ENCODE assay signal across 1 cellular context in genomic region chr7:27745064-27745583, GRCh38.
TF ChIP-seq lines count a peak whose summit lies in the region.

No MANE protein-coding gene starts in this region.

TF ChIP-seq in HepG2, 621 proteins besides CTCF, POLR2A, EP300 and RAD21 (continued from another document and continues in another):
- peak; percentile 21; the same call in 1 of the 2 replicates for TF ChIP-seq PAXIP1 (CRISPR knock-in tag; conservative IDR thresholded peaks at IDR 0.05)
- TF ChIP-seq, protein P1, sequence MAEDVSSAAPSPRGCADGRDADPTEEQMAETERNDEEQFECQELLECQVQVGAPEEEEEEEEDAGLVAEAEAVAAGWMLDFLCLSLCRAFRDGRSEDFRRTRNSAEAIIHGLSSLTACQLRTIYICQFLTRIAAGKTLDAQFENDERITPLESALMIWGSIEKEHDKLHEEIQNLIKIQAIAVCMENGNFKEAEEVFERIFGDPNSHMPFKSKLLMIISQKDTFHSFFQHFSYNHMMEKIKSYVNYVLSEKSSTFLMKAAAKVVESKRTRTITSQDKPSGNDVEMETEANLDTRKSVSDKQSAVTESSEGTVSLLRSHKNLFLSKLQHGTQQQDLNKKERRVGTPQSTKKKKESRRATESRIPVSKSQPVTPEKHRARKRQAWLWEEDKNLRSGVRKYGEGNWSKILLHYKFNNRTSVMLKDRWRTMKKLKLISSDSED (CRISPR knock-in tag; IDR thresholded peaks at IDR 0.05), result no peak
- no peak for TF ChIP-seq PLRG1 (conservative IDR thresholded peaks at IDR 0.05)
- TF ChIP-seq HOXA9 (CRISPR knock-in tag; IDR thresholded peaks at IDR 0.05; ENCODE audit: borderline replicate concordance), result no peak
- no peak for TF ChIP-seq ZNF724P (CRISPR knock-in tag; IDR thresholded peaks at IDR 0.05; ENCODE audit: borderline replicate concordance)
- peak; percentile 81 for TF ChIP-seq NFE2 (CRISPR knock-in tag; IDR thresholded peaks at IDR 0.05)
- no peak for TF ChIP-seq KLF9 (CRISPR knock-in tag; IDR thresholded peaks at IDR 0.05; ENCODE audit: low read depth)
- no peak for TF ChIP-seq CENPT (CRISPR knock-in tag; IDR thresholded peaks at IDR 0.05; ENCODE audit: low read depth)
- 0 out of 2 replicates have a peak, but pooled peaks have one; percentile 27 for TF ChIP-seq ZNF331 (CRISPR knock-in tag; IDR thresholded peaks at IDR 0.05)
- TF ChIP-seq DR1 (CRISPR knock-in tag; IDR thresholded peaks at IDR 0.05), result no peak
- peak; percentile 51; the same call in 1 of the 2 replicates for TF ChIP-seq JUN (CRISPR knock-in tag; IDR thresholded peaks at IDR 0.05)
- TF ChIP-seq THRA (CRISPR knock-in tag; IDR thresholded peaks at IDR 0.05; ENCODE audit: borderline replicate concordance), result 0 out of 2 replicates have a peak, but pooled peaks have one; percentile 48
- TF ChIP-seq MTF1 (CRISPR knock-in tag; IDR thresholded peaks at IDR 0.05), result no peak
- TF ChIP-seq NFKBIZ (CRISPR knock-in tag; IDR thresholded peaks at IDR 0.05), result 0 out of 2 replicates have a peak, but pooled peaks have one; percentile 47
- 0 out of 2 replicates have a peak, but pooled peaks have one; percentile 24 for TF ChIP-seq POGK (CRISPR knock-in tag; conservative IDR thresholded peaks at IDR 0.05)
- TF ChIP-seq ZNF225 (CRISPR knock-in tag; IDR thresholded peaks at IDR 0.05), result no peak
- TF ChIP-seq ZNF792 (CRISPR knock-in tag; IDR thresholded peaks at IDR 0.05), result 0 out of 2 replicates have a peak, but pooled peaks have one; percentile 30
- no peak; the same call in 1 of the 2 replicates for TF ChIP-seq NFIC (IDR thresholded peaks at IDR 0.05; ENCODE audit: low read length)
- no peak for TF ChIP-seq ZNF496 (CRISPR knock-in tag; IDR thresholded peaks at IDR 0.05; ENCODE audit: insufficient replicate concordance)
- TF ChIP-seq NR2C2 (CRISPR knock-in tag; IDR thresholded peaks at IDR 0.05; ENCODE audit: borderline replicate concordance), result no peak
- TF ChIP-seq PPARG (CRISPR knock-in tag; conservative IDR thresholded peaks at IDR 0.05), result no peak
- TF ChIP-seq ZBTB7B (CRISPR knock-in tag; IDR thresholded peaks at IDR 0.05), result no peak
- no peak for TF ChIP-seq ZNF513 (CRISPR knock-in tag; conservative IDR thresholded peaks at IDR 0.05)
- TF ChIP-seq ZNF484 (CRISPR knock-in tag; IDR thresholded peaks at IDR 0.05; ENCODE audit: borderline replicate concordance, low read depth), result no peak
- TF ChIP-seq, protein P2, sequence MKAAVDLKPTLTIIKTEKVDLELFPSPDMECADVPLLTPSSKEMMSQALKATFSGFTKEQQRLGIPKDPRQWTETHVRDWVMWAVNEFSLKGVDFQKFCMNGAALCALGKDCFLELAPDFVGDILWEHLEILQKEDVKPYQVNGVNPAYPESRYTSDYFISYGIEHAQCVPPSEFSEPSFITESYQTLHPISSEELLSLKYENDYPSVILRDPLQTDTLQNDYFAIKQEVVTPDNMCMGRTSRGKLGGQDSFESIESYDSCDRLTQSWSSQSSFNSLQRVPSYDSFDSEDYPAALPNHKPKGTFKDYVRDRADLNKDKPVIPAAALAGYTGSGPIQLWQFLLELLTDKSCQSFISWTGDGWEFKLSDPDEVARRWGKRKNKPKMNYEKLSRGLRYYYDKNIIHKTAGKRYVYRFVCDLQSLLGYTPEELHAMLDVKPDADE (CRISPR knock-in tag; IDR thresholded peaks at IDR 0.05), result no peak
- TF ChIP-seq PAWR (CRISPR knock-in tag; IDR thresholded peaks at IDR 0.05; ENCODE audit: borderline replicate concordance), result no peak
- 0 out of 2 replicates have a peak, but pooled peaks have one; percentile 63 for TF ChIP-seq SMARCC2 (IDR thresholded peaks at IDR 0.05)
- TF ChIP-seq, protein P3, sequence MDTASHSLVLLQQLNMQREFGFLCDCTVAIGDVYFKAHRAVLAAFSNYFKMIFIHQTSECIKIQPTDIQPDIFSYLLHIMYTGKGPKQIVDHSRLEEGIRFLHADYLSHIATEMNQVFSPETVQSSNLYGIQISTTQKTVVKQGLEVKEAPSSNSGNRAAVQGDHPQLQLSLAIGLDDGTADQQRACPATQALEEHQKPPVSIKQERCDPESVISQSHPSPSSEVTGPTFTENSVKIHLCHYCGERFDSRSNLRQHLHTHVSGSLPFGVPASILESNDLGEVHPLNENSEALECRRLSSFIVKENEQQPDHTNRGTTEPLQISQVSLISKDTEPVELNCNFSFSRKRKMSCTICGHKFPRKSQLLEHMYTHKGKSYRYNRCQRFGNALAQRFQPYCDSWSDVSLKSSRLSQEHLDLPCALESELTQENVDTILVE (CRISPR knock-in tag; IDR thresholded peaks at IDR 0.05), result no peak
- TF ChIP-seq ZSCAN31 (CRISPR knock-in tag; IDR thresholded peaks at IDR 0.05; ENCODE audit: low read depth), result no peak
- TF ChIP-seq SRSF1 (optimal IDR thresholded peaks at IDR 0.05; ENCODE audit: low read depth, low read length), result no peak
- TF ChIP-seq SRSF4 (IDR thresholded peaks at IDR 0.05; ENCODE audit: low read depth, low read length, poor library complexity, severe bottlenecking), result no peak
- no peak for TF ChIP-seq MZF1 (CRISPR knock-in tag; IDR thresholded peaks at IDR 0.05; ENCODE audit: borderline replicate concordance)
- TF ChIP-seq RFXANK (CRISPR knock-in tag; IDR thresholded peaks at IDR 0.05), result no peak
- no peak for TF ChIP-seq RFX1 (IDR thresholded peaks at IDR 0.05)
- TF ChIP-seq, protein P4, sequence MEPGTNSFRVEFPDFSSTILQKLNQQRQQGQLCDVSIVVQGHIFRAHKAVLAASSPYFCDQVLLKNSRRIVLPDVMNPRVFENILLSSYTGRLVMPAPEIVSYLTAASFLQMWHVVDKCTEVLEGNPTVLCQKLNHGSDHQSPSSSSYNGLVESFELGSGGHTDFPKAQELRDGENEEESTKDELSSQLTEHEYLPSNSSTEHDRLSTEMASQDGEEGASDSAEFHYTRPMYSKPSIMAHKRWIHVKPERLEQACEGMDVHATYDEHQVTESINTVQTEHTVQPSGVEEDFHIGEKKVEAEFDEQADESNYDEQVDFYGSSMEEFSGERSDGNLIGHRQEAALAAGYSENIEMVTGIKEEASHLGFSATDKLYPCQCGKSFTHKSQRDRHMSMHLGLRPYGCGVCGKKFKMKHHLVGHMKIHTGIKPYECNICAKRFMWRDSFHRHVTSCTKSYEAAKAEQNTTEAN (CRISPR knock-in tag; conservative IDR thresholded peaks at IDR 0.05), result no peak
- TF ChIP-seq SIN3A (IDR thresholded peaks at IDR 0.05; ENCODE audit: borderline replicate concordance, low read depth, low read length), result no peak
- peak; percentile 81 for TF ChIP-seq SMC3 (IDR thresholded peaks at IDR 0.05; ENCODE audit: low read length)
- no peak for TF ChIP-seq AKAP8 (CRISPR knock-in tag; IDR thresholded peaks at IDR 0.05)
- TF ChIP-seq ZNF232 (CRISPR knock-in tag; IDR thresholded peaks at IDR 0.05; ENCODE audit: borderline replicate concordance), result no peak
- no peak for TF ChIP-seq ZNF543 (CRISPR knock-in tag; IDR thresholded peaks at IDR 0.05)
- no peak for TF ChIP-seq GLI4 (CRISPR knock-in tag; IDR thresholded peaks at IDR 0.05; ENCODE audit: borderline replicate concordance)
- no peak for TF ChIP-seq ZNF883 (CRISPR knock-in tag; IDR thresholded peaks at IDR 0.05; ENCODE audit: not compliant biosample characterization)
